ENCODE assay signal across 17 cellular contexts in genomic region chr7:70602135-70602534, GRCh38.
DNase-seq lines count a peak whose midpoint lies in the region; ATAC-seq and TF ChIP-seq lines count a peak whose summit lies in the region.
"Had no signal": no experiment of that assay in that cellular context is flagged by ENCODE, and none has a peak within 500 bp of the region (broad histone marks: within the 10 kb centered on the region; RNA-seq: fewer than 3 reads in every experiment).

No MANE protein-coding gene starts in this region.

- DNase-seq in NCI-H2196 treated with DMSO at 0.1 percent for 48 hours (lab: John Stamatoyannopoulos, UW; ENCODE audit: unreplicated experiment) (peak; percentile 17), NCI-H2196 (lab: John Stamatoyannopoulos, UW; ENCODE audit: unreplicated experiment) (no peak), GM03348 (ENCODE audit: low spot score) (peak; percentile 37), fibroblast of mammary gland (ENCODE audit: low read depth) (peak; percentile 7), mucosa of descending colon (no peak)
- no peak for DNase-seq in activated effector memory CD4-positive, alpha-beta T cell treated with Interleukin-2 at 50 U/mL for 16 hours
- DNase-seq: AML-193; CD8-positive, alpha-beta T cell; DMS 273 treated with DMSO at 0.1 percent for 48 hours; DMS53; DND-41; EL; HCEC 1CT had no signal

- intact Hi-C loops in mucosa of descending colon (cut with DNase I, micrococcal nuclease), result no loop called here

- TF ChIP-seq POLR2A in GM18505 (IDR thresholded peaks at IDR 0.05; ENCODE audit: borderline replicate concordance, extremely low read depth, insufficient read depth, insufficient read length), result no peak

- ATAC-seq in mucosa of descending colon (peak; percentile 12), HG03565 (IDR thresholded peaks at IDR 0.05; ENCODE audit: unreplicated experiment) (no peak), GM18505 (IDR thresholded peaks at IDR 0.05; ENCODE audit: unreplicated experiment) (no peak)
- ATAC-seq: A549; CD8-positive, alpha-beta T cell; GM23338 had no signal

- TF ChIP-seq CTCF in fibroblast of mammary gland (conservative IDR thresholded peaks at IDR 0.05; ENCODE audit: control insufficient read depth, insufficient read depth, low read depth, low read length), result no peak
- TF ChIP-seq CTCF in mucosa of descending colon (IDR thresholded peaks at IDR 0.05), result no peak

- H3K9me3 ChIP-seq in mucosa of descending colon, result no peaks in the 10 kb centered on the region

- peaks cover 11% of the 10 kb centered on the region for H3K4me1 ChIP-seq in mucosa of descending colon (ENCODE audit: low read depth)
- H3K4me1 ChIP-seq: A549 had no signal

- H3K4me3 ChIP-seq in fibroblast of mammary gland (ENCODE audit: control insufficient read depth, low read depth, low read length) (no peak overlapping the region), mucosa of descending colon (no peak overlapping the region)
- H3K4me3 ChIP-seq: A549, GM23338 had no signal

- no peaks in the 10 kb centered on the region for H3K36me3 ChIP-seq in mucosa of descending colon (ENCODE audit: low read depth)

Comparison
In these comparisons a context has a peak if more than half of its experiments do, and no peak if none do; other contexts are left out.
1. DNase-seq: peak in NCI-H2196 treated with DMSO at 0.1 percent for 48 hours (single experiment), GM03348 (single experiment) and fibroblast of mammary gland (single experiment); none in NCI-H2196 (single experiment), mucosa of descending colon (0 of 3) and activated effector memory CD4-positive, alpha-beta T cell treated with Interleukin-2 at 50 U/mL for 16 hours (single experiment).